17 cellular contexts compared by ENCODE assay signal in genomic region chr14:26137161-26137560, GRCh38.
DNase-seq lines count a peak whose midpoint lies in the region; ATAC-seq and TF ChIP-seq lines count a peak whose summit lies in the region.
"Had no signal": no experiment of that assay in that cellular context is flagged by ENCODE, and none has a peak within 500 bp of the region (broad histone marks: within the 10 kb centered on the region; RNA-seq: fewer than 3 reads in every experiment).

No MANE protein-coding gene starts in this region.

- H3K4me1 ChIP-seq in SK-N-SH (ENCODE audit: control insufficient read depth in 1 of 2, insufficient read depth in 2 of 2, low read depth in 1 of 2, low read length in 1 of 2) (no peaks in the 10 kb centered on the region; a peak in 1 of 4 replicates), Karpas-422 (ENCODE audit: low read length) (no peaks in the 10 kb centered on the region)
- H3K4me1 ChIP-seq: A549, tibial nerve had no signal

- H3K4me3 ChIP-seq in SK-N-SH (ENCODE audit: low read depth in 2 of 2, low read length in 1 of 2) (no peak overlapping the region), Karpas-422 (ENCODE audit: low read length) (no peak overlapping the region), cardiac fibroblast (replicated peaks in 1 of 2; ENCODE audit: low read depth in 2 of 2, low read length in 2 of 2) (no peak overlapping the region)
- H3K4me3 ChIP-seq: A549, GM12878, tibial nerve had no signal

- POLR2A ChIA-PET in SK-N-SH (lab: Yijun Ruan, JAX) = no interaction called here

- H3K4me3 Mint-ChIP-seq in neural crest cell = no peak overlapping the region
- H3K4me3 Mint-ChIP-seq in activated T-helper 17 cell treated with anti-CD3 and anti-CD28 coated beads, Interleukin-2, amount 50 U/mL, for 72 hours = no peak overlapping the region
- H3K4me3 Mint-ChIP-seq: activated naive CD8-positive, alpha-beta T cell treated with anti-CD3 and anti-CD28 coated beads for 36 hours; natural killer cell treated with Interleukin-12 subunit alpha and Interleukin-12 subunit beta and Interleukin-15 and Interleukin-18, amount 100 ng/mL, for 72 hours; stimulated activated memory B cell treated with anti-CD40 and anti-IgM and Interleukin-4, amounts not matched to agents 10 μg/mL and 1 μg/mL and 100 μg/mL, for 72 hours had no signal

- no peaks in the 10 kb centered on the region for H3F3A ChIP-seq in SK-N-SH (replicated peaks; ENCODE audit: insufficient read depth)

- H3K9me3 Mint-ChIP-seq in neural crest cell = peaks cover 10% of the 10 kb centered on the region
- H3K9me3 Mint-ChIP-seq in activated T-helper 17 cell treated with anti-CD3 and anti-CD28 coated beads, Interleukin-2, amount 50 U/mL, for 72 hours = peaks cover 21% of the 10 kb centered on the region

- no peaks in the 10 kb centered on the region for H3K36me3 Mint-ChIP-seq in neural crest cell (ENCODE audit: low read depth)
- no peaks in the 10 kb centered on the region for H3K36me3 Mint-ChIP-seq in activated T-helper 17 cell treated with anti-CD3 and anti-CD28 coated beads, Interleukin-2, amount 50 U/mL, for 72 hours (ENCODE audit: low read depth)
- H3K36me3 Mint-ChIP-seq: activated naive CD8-positive, alpha-beta T cell treated with anti-CD3 and anti-CD28 coated beads for 36 hours; natural killer cell treated with Interleukin-12 subunit alpha and Interleukin-12 subunit beta and Interleukin-15 and Interleukin-18, amount 100 ng/mL, for 72 hours; stimulated activated memory B cell treated with anti-CD40 and anti-IgM and Interleukin-4, amounts not matched to agents 10 μg/mL and 1 μg/mL and 100 μg/mL, for 72 hours had no signal

- H3K4me1 Mint-ChIP-seq in neural crest cell = peaks cover 20% of the 10 kb centered on the region
- no peaks in the 10 kb centered on the region for H3K4me1 Mint-ChIP-seq in activated T-helper 17 cell treated with anti-CD3 and anti-CD28 coated beads, Interleukin-2, amount 50 U/mL, for 72 hours
- H3K4me1 Mint-ChIP-seq: activated naive CD8-positive, alpha-beta T cell treated with anti-CD3 and anti-CD28 coated beads for 36 hours; stimulated activated memory B cell treated with anti-CD40 and anti-IgM and Interleukin-4, amounts not matched to agents 10 μg/mL and 1 μg/mL and 100 μg/mL, for 72 hours had no signal

- no peaks in the 10 kb centered on the region for H3K79me2 ChIP-seq in SK-N-SH (ENCODE audit: insufficient read depth)
- H3K79me2 ChIP-seq in Karpas-422 (ENCODE audit: low read length) = no peaks in the 10 kb centered on the region

- CTCF ChIA-PET in SK-N-SH (lab: Yijun Ruan, JAX) = interaction anchor here (1.5 kb wide), 1 partner anchor 33 kb away, joined by 5 read pairs; no protein-coding TSS in a partner anchor

- H3K27ac Mint-ChIP-seq in neural crest cell (ENCODE audit: unreplicated experiment) = no peak overlapping the region
- no peak overlapping the region for H3K27ac Mint-ChIP-seq in activated T-helper 17 cell treated with anti-CD3 and anti-CD28 coated beads, Interleukin-2, amount 50 U/mL, for 72 hours
- H3K27ac Mint-ChIP-seq: activated naive CD8-positive, alpha-beta T cell treated with anti-CD3 and anti-CD28 coated beads for 36 hours; natural killer cell treated with Interleukin-12 subunit alpha and Interleukin-12 subunit beta and Interleukin-15 and Interleukin-18, amount 100 ng/mL, for 72 hours; stimulated activated memory B cell treated with anti-CD40 and anti-IgM and Interleukin-4, amounts not matched to agents 10 μg/mL and 1 μg/mL and 100 μg/mL, for 72 hours had no signal

- H3K4me2 ChIP-seq in SK-N-SH (no peak overlapping the region), Karpas-422 (ENCODE audit: low read depth, low read length, poor library complexity, severe bottlenecking) (no peak overlapping the region)
- H3K4me2 ChIP-seq: A549 had no signal

- H3K9me2 ChIP-seq in SK-N-SH = no peaks in the 10 kb centered on the region
- H3K9me2 ChIP-seq in Karpas-422 (replicated peaks; ENCODE audit: insufficient read depth, low read length) = no peaks in the 10 kb centered on the region

- no peak for DNase-seq in SK-N-SH
- DNase-seq in Karpas-422 = peak; percentile 52
- DNase-seq in cardiac fibroblast (ENCODE audit: low read depth in 2 of 2) = no peak
- DNase-seq in neural crest cell (ENCODE audit: low read depth, low spot score) = no peak
- DNase-seq in NCI-H2171 treated with DMSO at 0.1 percent for 48 hours (lab: John Stamatoyannopoulos, UW) = no peak
- DNase-seq: activated naive CD8-positive, alpha-beta T cell treated with anti-CD3 and anti-CD28 coated beads for 36 hours; mesendoderm; NCI-H1105; NCI-H69 had no signal

- H3K9me3 ChIP-seq in SK-N-SH (no peaks in the 10 kb centered on the region), Karpas-422 (ENCODE audit: low read length) (peaks cover 82% of the 10 kb centered on the region)
- H3K9me3 ChIP-seq: A549, tibial nerve had no signal

- TF ChIP-seq RAD21 in SK-N-SH (IDR thresholded peaks at IDR 0.05; ENCODE audit: low read length) = no peak

- H3K36me3 ChIP-seq in SK-N-SH (replicated peaks in 1 of 2; ENCODE audit: control insufficient read depth in 1 of 2, insufficient read depth in 2 of 2, low read length in 1 of 2) = no peaks in the 10 kb centered on the region
- H3K36me3 ChIP-seq in Karpas-422 (ENCODE audit: insufficient read depth, low read length) = no peaks in the 10 kb centered on the region
- H3K36me3 ChIP-seq: tibial nerve had no signal

- H3K27ac ChIP-seq in SK-N-SH (ENCODE audit: low read depth in 2 of 2, low read length in 1 of 2) (no peak overlapping the region), Karpas-422 (ENCODE audit: low read length) (no peak overlapping the region)
- H3K27ac ChIP-seq: A549, tibial nerve had no signal

- no peak for ATAC-seq in SK-N-SH treated with all-trans-retinoic acid at 6 μM for 48 hours
- no peak for ATAC-seq in GM21423 (IDR thresholded peaks at IDR 0.05; ENCODE audit: unreplicated experiment)
- ATAC-seq in activated T-helper 17 cell treated with anti-CD3 and anti-CD28 coated beads, Interleukin-2, amount 50 U/mL, for 72 hours (replicated peaks) = no peak
- ATAC-seq: A549; GM12878; natural killer cell treated with Interleukin-12 subunit alpha and Interleukin-12 subunit beta and Interleukin-15 and Interleukin-18, amount 100 ng/mL, for 72 hours; stimulated activated memory B cell treated with anti-CD40 and anti-IgM and Interleukin-4, amounts not matched to agents 10 μg/mL and 1 μg/mL and 100 μg/mL, for 72 hours had no signal

- no peak overlapping the region for H2AFZ ChIP-seq in SK-N-SH (ENCODE audit: low read depth)
- no peak overlapping the region for H2AFZ ChIP-seq in Karpas-422 (ENCODE audit: low read length)

- TF ChIP-seq EP300 in SK-N-SH (IDR thresholded peaks at IDR 0.05; ENCODE audit: borderline replicate concordance in 1 of 2, low read depth in 1 of 2, low read length in 1 of 2) = no peak

- WGBS in SK-N-SH (ENCODE audit: low lambda C conversion rate) = 0% methylated on average over 1 of the region's 1 CpG

- no peaks in the 10 kb centered on the region for H3K27me3 Mint-ChIP-seq in neural crest cell (ENCODE audit: low read depth)
- H3K27me3 Mint-ChIP-seq in activated T-helper 17 cell treated with anti-CD3 and anti-CD28 coated beads, Interleukin-2, amount 50 U/mL, for 72 hours = no peaks in the 10 kb centered on the region
- H3K27me3 Mint-ChIP-seq: activated naive CD8-positive, alpha-beta T cell treated with anti-CD3 and anti-CD28 coated beads for 36 hours; natural killer cell treated with Interleukin-12 subunit alpha and Interleukin-12 subunit beta and Interleukin-15 and Interleukin-18, amount 100 ng/mL, for 72 hours; stimulated activated memory B cell treated with anti-CD40 and anti-IgM and Interleukin-4, amounts not matched to agents 10 μg/mL and 1 μg/mL and 100 μg/mL, for 72 hours had no signal

- peak; percentile 41 for TF ChIP-seq CTCF in SK-N-SH (IDR thresholded peaks at IDR 0.05)
- TF ChIP-seq CTCF in cardiac fibroblast (IDR thresholded peaks at IDR 0.05; ENCODE audit: low read depth, low read length) = peak; percentile 22
- TF ChIP-seq CTCF in neural crest cell (conservative IDR thresholded peaks at IDR 0.05) = peak; percentile 52

- H3K9ac ChIP-seq in SK-N-SH = no peak overlapping the region
- H3K9ac ChIP-seq in Karpas-422 (ENCODE audit: low read length) = no peak overlapping the region

- H4K20me1 ChIP-seq in SK-N-SH (ENCODE audit: insufficient read depth) = no peaks in the 10 kb centered on the region
- H4K20me1 ChIP-seq in Karpas-422 (ENCODE audit: insufficient read depth, low read depth, low read length) = no peaks in the 10 kb centered on the region

- no peaks in the 10 kb centered on the region for H3K27me3 ChIP-seq in SK-N-SH (ENCODE audit: insufficient read depth)
- H3K27me3 ChIP-seq in Karpas-422 (ENCODE audit: low read length) = no peaks in the 10 kb centered on the region
- H3K27me3 ChIP-seq: tibial nerve had no signal

TF ChIP-seq in SK-N-SH, 30 proteins besides CTCF, POLR2A, EP300 and RAD21:
- TF ChIP-seq MAX (IDR thresholded peaks at IDR 0.05; ENCODE audit: low read depth) (no peak), NFIC (IDR thresholded peaks at IDR 0.05; ENCODE audit: borderline replicate concordance) (no peak), SMC3 (IDR thresholded peaks at IDR 0.05; ENCODE audit: low read depth, low read length) (no peak), MEF2A (IDR thresholded peaks at IDR 0.05; ENCODE audit: borderline replicate concordance, low read depth) (no peak), EZH2phosphoT487 (IDR thresholded peaks at IDR 0.05; ENCODE audit: borderline replicate concordance, low read depth) (no peak), RFX5 (IDR thresholded peaks at IDR 0.05; ENCODE audit: low read length) (no peak), FOXJ3 (CRISPR knock-in tag; IDR thresholded peaks at IDR 0.05) (no peak)

TF ChIP-seq in SK-N-SH treated with all-trans-retinoic acid at 6 μM for 48 hours, 23 proteins besides CTCF, POLR2A, EP300 and RAD21 (continues in another document):
- no peak for TF ChIP-seq SNAI2 (CRISPR knock-in tag; IDR thresholded peaks at IDR 0.05)
- no peak for TF ChIP-seq PPARA (CRISPR knock-in tag; IDR thresholded peaks at IDR 0.05; ENCODE audit: borderline replicate concordance)
- TF ChIP-seq PATZ1 (CRISPR knock-in tag; IDR thresholded peaks at IDR 0.05; ENCODE audit: borderline replicate concordance) = no peak
- no peak for TF ChIP-seq TCF4 (CRISPR knock-in tag; IDR thresholded peaks at IDR 0.05; ENCODE audit: borderline replicate concordance)
- no peak for TF ChIP-seq BACH2 (CRISPR knock-in tag; IDR thresholded peaks at IDR 0.05; ENCODE audit: borderline replicate concordance)
